Comparison of ENCODE assay signal across 1 cellular context in the genomic region with DNA sequence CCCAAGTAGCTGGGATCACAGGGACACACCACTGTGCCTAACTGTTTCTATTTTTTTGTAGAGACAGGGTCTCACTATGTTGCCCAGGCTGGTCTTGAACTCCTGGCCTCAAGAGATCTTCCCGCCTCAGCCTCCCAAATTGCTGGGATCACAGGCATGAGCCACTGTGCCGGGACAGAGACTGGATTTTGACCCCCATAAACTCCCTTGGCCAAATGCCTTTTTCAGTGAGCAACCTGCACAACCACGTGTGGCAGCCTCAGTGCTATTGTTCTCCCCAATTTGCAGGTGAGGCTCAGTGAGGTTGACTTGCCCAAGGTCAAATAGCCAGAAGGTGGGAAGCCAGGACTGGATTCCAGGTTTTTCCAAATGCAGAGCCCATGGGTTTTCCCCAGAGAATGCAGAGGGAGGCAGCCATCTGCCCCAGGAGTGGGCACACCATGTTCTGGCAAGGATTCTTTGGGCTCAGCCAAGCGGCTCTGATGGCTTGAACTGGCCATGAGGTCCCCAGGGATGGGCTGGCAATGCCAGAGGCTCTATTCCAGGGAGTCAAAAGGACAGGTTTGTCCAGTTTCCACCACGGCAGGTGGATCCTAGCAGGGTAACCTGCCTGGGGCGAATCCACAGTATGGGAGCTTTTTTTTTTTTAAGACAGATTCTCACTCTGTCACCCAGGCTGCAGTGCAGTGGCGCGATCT.
A peak's percentile ranks its signal among the peaks of the same experiment; 100 is the strongest.
TF ChIP-seq lines count a peak whose summit lies in the region.

No MANE protein-coding gene starts in this region.

TF ChIP-seq in HepG2, 621 proteins besides CTCF, POLR2A, EP300 and RAD21:
- TF ChIP-seq ZNF629 (CRISPR knock-in tag; conservative IDR thresholded peaks at IDR 0.05), result peak; percentile 60
- TF ChIP-seq ZNF772 (CRISPR knock-in tag; IDR thresholded peaks at IDR 0.05), result 0 out of 2 replicates have a peak, but pooled peaks have one; percentile 46
- no peak for TF ChIP-seq ZNF337 (CRISPR knock-in tag; IDR thresholded peaks at IDR 0.05; ENCODE audit: borderline replicate concordance, low read depth)
- TF ChIP-seq AKAP8 (CRISPR knock-in tag; IDR thresholded peaks at IDR 0.05), result no peak
- no peak for TF ChIP-seq ZNF607 (CRISPR knock-in tag; IDR thresholded peaks at IDR 0.05; ENCODE audit: borderline replicate concordance)
- TF ChIP-seq TBX2 (CRISPR knock-in tag; IDR thresholded peaks at IDR 0.05; ENCODE audit: borderline replicate concordance), result 0 out of 2 replicates have a peak, but pooled peaks have one; percentile 42
- TF ChIP-seq SP2 (CRISPR knock-in tag; IDR thresholded peaks at IDR 0.05), result 0 out of 2 replicates have a peak, but pooled peaks have one; percentile 7
- TF ChIP-seq MBD4 (IDR thresholded peaks at IDR 0.05; ENCODE audit: borderline replicate concordance, low read length), result no peak
- peak; percentile 71 for TF ChIP-seq ZNF121 (CRISPR knock-in tag; IDR thresholded peaks at IDR 0.05)
- TF ChIP-seq, protein P1, sequence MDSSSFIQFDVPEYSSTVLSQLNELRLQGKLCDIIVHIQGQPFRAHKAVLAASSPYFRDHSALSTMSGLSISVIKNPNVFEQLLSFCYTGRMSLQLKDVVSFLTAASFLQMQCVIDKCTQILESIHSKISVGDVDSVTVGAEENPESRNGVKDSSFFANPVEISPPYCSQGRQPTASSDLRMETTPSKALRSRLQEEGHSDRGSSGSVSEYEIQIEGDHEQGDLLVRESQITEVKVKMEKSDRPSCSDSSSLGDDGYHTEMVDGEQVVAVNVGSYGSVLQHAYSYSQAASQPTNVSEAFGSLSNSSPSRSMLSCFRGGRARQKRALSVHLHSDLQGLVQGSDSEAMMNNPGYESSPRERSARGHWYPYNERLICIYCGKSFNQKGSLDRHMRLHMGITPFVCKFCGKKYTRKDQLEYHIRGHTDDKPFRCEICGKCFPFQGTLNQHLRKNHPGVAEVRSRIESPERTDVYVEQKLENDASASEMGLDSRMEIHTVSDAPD (CRISPR knock-in tag; IDR thresholded peaks at IDR 0.05), result no peak
- TF ChIP-seq ZNF747 (CRISPR knock-in tag; IDR thresholded peaks at IDR 0.05; ENCODE audit: borderline replicate concordance), result 0 out of 2 replicates have a peak, but pooled peaks have one; percentile 28
TF ChIP-seq in HepG2: peak in this region for 6.
